In genomic region chr18:55048892-55049291, GRCh38 we compare ENCODE assay signal across 1 cellular context.
TF ChIP-seq lines count a peak whose summit lies in the region.

No MANE protein-coding gene starts in this region.

TF ChIP-seq in SK-N-SH, 30 proteins besides CTCF, POLR2A, EP300 and RAD21 (continued from another document):
- TF ChIP-seq IRF3 (IDR thresholded peaks at IDR 0.05; ENCODE audit: low read depth, low read length) (no peak), EZH2phosphoT487 (IDR thresholded peaks at IDR 0.05; ENCODE audit: borderline replicate concordance, low read depth) (no peak), USF1 (IDR thresholded peaks at IDR 0.05; ENCODE audit: borderline replicate concordance, low read depth) (no peak), RXRA (IDR thresholded peaks at IDR 0.05; ENCODE audit: borderline replicate concordance, low read depth) (no peak), RFX5 (IDR thresholded peaks at IDR 0.05; ENCODE audit: low read length) (no peak), MXI1 (IDR thresholded peaks at IDR 0.05; ENCODE audit: low read depth, low read length) (no peak)
